In the genomic region with DNA sequence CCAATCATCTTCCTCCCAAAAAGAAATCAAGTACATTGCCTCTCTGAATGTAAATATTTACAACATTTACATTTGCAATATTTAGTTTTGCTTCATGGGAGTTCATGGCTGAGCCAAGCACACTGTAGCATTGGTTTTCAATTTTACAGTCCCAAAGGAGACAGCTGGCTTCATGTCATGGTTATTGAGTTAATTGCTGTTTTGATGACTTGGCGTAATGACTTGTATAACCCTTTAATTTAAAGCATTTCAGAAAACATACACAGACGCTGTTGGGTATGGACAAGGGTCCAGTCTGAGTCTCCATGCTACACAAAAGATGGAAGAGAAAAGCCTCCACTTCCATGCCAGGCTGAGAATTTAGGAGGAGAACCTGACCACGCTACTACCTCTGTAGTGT, we compare ENCODE assay signal across 24 cellular contexts.
DNase-seq lines count a peak whose midpoint lies in the region.
"Had no signal": no experiment of that assay in that cellular context is flagged by ENCODE, and none has a peak within 500 bp of the region (broad histone marks: within the 10 kb centered on the region; RNA-seq: fewer than 3 reads in every experiment).

No MANE protein-coding gene starts in this region.

- H3K4me3 Mint-ChIP-seq in activated T-cell treated with anti-CD3 and anti-CD28 coated beads, Interleukin-2, amount 50 U/mL, for 24 hours: no peak overlapping the region
- H3K4me3 Mint-ChIP-seq: CD14-positive monocyte, GM23338, T-cell had no signal

- peak; percentile 6 for DNase-seq in DMS 273 (lab: John Stamatoyannopoulos, UW; ENCODE audit: unreplicated experiment)
- no peak for DNase-seq in DMS 273 treated with DMSO at 0.1 percent for 48 hours (lab: John Stamatoyannopoulos, UW)
- DNase-seq in NCI-H82 (lab: John Stamatoyannopoulos, UW): peak; percentile 32
- no peak for DNase-seq in NCI-H82 treated with DMSO at 0.1 percent for 48 hours (lab: John Stamatoyannopoulos, UW; ENCODE audit: unreplicated experiment)
- peak; percentile 90 for DNase-seq in NCI-H748 (lab: John Stamatoyannopoulos, UW; ENCODE audit: unreplicated experiment)
- peak; percentile 21 for DNase-seq in retina
- no peak for DNase-seq in CD1c-positive myeloid dendritic cell (ENCODE audit: extremely low spot score)
- DNase-seq in activated T-cell treated with anti-CD3 and anti-CD28 coated beads, Interleukin-2, amount 50 U/mL, for 24 hours: no peak
- DNase-seq: ACHN; BE2C; DMS53; EL; GDM1; HCEC 1CT; KG1; MM.1S; NCI-H446; NCI-H524 treated with DMSO at 0.1 percent for 48 hours; NK-92 treated with Interleukin-12 subunit alpha and Interleukin-12 subunit beta, amount 100 ng/mL, for 24 hours; PC-9; Right ventricle myocardium superior; T-cell had no signal

- H3K9me3 Mint-ChIP-seq in activated T-cell treated with anti-CD3 and anti-CD28 coated beads, Interleukin-2, amount 50 U/mL, for 24 hours: peaks cover 15% of the 10 kb centered on the region

- H3K27me3 Mint-ChIP-seq in activated T-cell treated with anti-CD3 and anti-CD28 coated beads, Interleukin-2, amount 50 U/mL, for 24 hours: peaks cover 45% of the 10 kb centered on the region

- no peaks in the 10 kb centered on the region for H3K4me1 Mint-ChIP-seq in activated T-cell treated with anti-CD3 and anti-CD28 coated beads, Interleukin-2, amount 50 U/mL, for 24 hours (ENCODE audit: low read depth)
- H3K4me1 Mint-ChIP-seq: GM23338, T-cell had no signal

- H3K27ac Mint-ChIP-seq in activated T-cell treated with anti-CD3 and anti-CD28 coated beads, Interleukin-2, amount 50 U/mL, for 24 hours: no peak overlapping the region
- H3K27ac Mint-ChIP-seq: CD14-positive monocyte, GM23338, T-cell had no signal

- H3K36me3 Mint-ChIP-seq in activated T-cell treated with anti-CD3 and anti-CD28 coated beads, Interleukin-2, amount 50 U/mL, for 24 hours (ENCODE audit: low read depth): no peaks in the 10 kb centered on the region
- H3K36me3 Mint-ChIP-seq: CD14-positive monocyte, T-cell had no signal

Comparison
In these comparisons a context has a peak if more than half of its experiments do, and no peak if none do; other contexts are left out.
1. DNase-seq: peak in DMS 273 (single experiment), NCI-H82 (single experiment), NCI-H748 (single experiment) and retina (single experiment); none in DMS 273 treated with DMSO at 0.1 percent for 48 hours (single experiment), NCI-H82 treated with DMSO at 0.1 percent for 48 hours (single experiment), CD1c-positive myeloid dendritic cell (single experiment) and activated T-cell treated with anti-CD3 and anti-CD28 coated beads, Interleukin-2, amount 50 U/mL, for 24 hours (single experiment).